In genomic region chr1:56330400-56331026, GRCh38 we compare ENCODE assay signal across 9 cellular contexts.
DNase-seq lines count a peak whose midpoint lies in the region; ATAC-seq and TF ChIP-seq lines count a peak whose summit lies in the region.
"Had no signal": no experiment of that assay in that cellular context is flagged by ENCODE, and none has a peak within 500 bp of the region (broad histone marks: within the 10 kb centered on the region; RNA-seq: fewer than 3 reads in every experiment).

No MANE protein-coding gene starts in this region.

- no peaks in the 10 kb centered on the region for H3K36me3 ChIP-seq in PC-9 (ENCODE audit: low read depth)
- H3K36me3 ChIP-seq: thoracic aorta had no signal

- no peak overlapping the region for H3K27ac Mint-ChIP-seq in T-helper 2 cell treated with Interferon-gamma antibody and Interleukin-4, amounts not matched to agents 5 μg/mL and 100 μg/mL, for 36 hours

- H3F3A ChIP-seq in PC-9 (ENCODE audit: insufficient read depth, low read depth) = peaks cover 17% of the 10 kb centered on the region

- peak; percentile 70 for ATAC-seq in GM19023 (IDR thresholded peaks at IDR 0.05; ENCODE audit: unreplicated experiment)
- peak; percentile 87 for ATAC-seq in HG02852 (IDR thresholded peaks at IDR 0.05; ENCODE audit: unreplicated experiment)

- peak overlapping the region; percentile 55 for H3K27ac ChIP-seq in PC-9
- H3K27ac ChIP-seq: thoracic aorta had no signal

- no peaks in the 10 kb centered on the region for H4K20me1 ChIP-seq in PC-9 (ENCODE audit: insufficient read depth)

- no peaks in the 10 kb centered on the region for H3K27me3 Mint-ChIP-seq in T-helper 2 cell treated with Interferon-gamma antibody and Interleukin-4, amounts not matched to agents 5 μg/mL and 100 μg/mL, for 36 hours (ENCODE audit: low read depth)

- peaks cover 46% of the 10 kb centered on the region for H3K4me1 ChIP-seq in PC-9 (replicated peaks; ENCODE audit: insufficient read depth)

- H3K4me1 Mint-ChIP-seq in T-helper 2 cell treated with Interferon-gamma antibody and Interleukin-4, amounts not matched to agents 5 μg/mL and 100 μg/mL, for 36 hours (ENCODE audit: low read depth) = peaks cover 7% of the 10 kb centered on the region

- H3K79me2 ChIP-seq in PC-9 (ENCODE audit: low read depth) = no peaks in the 10 kb centered on the region

- TF ChIP-seq CTCF in PC-9 (conservative IDR thresholded peaks at IDR 0.05) = no peak

- no peak overlapping the region for H3K4me3 Mint-ChIP-seq in T-helper 2 cell treated with Interferon-gamma antibody and Interleukin-4, amounts not matched to agents 5 μg/mL and 100 μg/mL, for 36 hours

- no peak overlapping the region for H2AFZ ChIP-seq in PC-9

- H3K9me3 ChIP-seq in PC-9 (ENCODE audit: insufficient read depth, low read depth) = no peaks in the 10 kb centered on the region
- H3K9me3 ChIP-seq: thoracic aorta had no signal

- H3K27me3 ChIP-seq in PC-9 (ENCODE audit: insufficient read depth, low read depth) = no peaks in the 10 kb centered on the region

- H3K4me3 ChIP-seq in PC-9 = no peak overlapping the region
- H3K4me3 ChIP-seq: thoracic aorta had no signal

- intact Hi-C loops in PC-9 (cut with micrococcal nuclease; ENCODE audit: unreplicated experiment) = loop anchor here (2.0 to 5.0 kb wide), 4 partner anchors 43 to 902 kb away; partner anchors contain the start of gene PLPP3

- DNase-seq in PC-9 = peak in 1 of 2 experiments; percentile 46
- peak; percentile 16 for DNase-seq in myocyte (ENCODE audit: low read depth)
- DNase-seq in NCI-H345 treated with DMSO at 0.1 percent for 48 hours (lab: John Stamatoyannopoulos, UW; ENCODE audit: unreplicated experiment) = no peak
- DNase-seq in T-helper 2 cell treated with Interferon-gamma antibody and Interleukin-4, amounts not matched to agents 5 μg/mL and 100 μg/mL, for 36 hours (ENCODE audit: low spot score) = no peak
- no peak for DNase-seq in COR-L47 (lab: John Stamatoyannopoulos, UW)
- DNase-seq in midbrain (lab: John Stamatoyannopoulos, UW) = no peak

- no peaks in the 10 kb centered on the region for H3K36me3 Mint-ChIP-seq in T-helper 2 cell treated with Interferon-gamma antibody and Interleukin-4, amounts not matched to agents 5 μg/mL and 100 μg/mL, for 36 hours (ENCODE audit: low read depth)

- POLR2A ChIA-PET in PC-9 (lab: Charles Lee; ENCODE audit: unreplicated experiment) = no interaction called here

- CTCF ChIA-PET in PC-9 (lab: Charles Lee) = no interaction called here

- H3K9me3 Mint-ChIP-seq in T-helper 2 cell treated with Interferon-gamma antibody and Interleukin-4, amounts not matched to agents 5 μg/mL and 100 μg/mL, for 36 hours = no peaks in the 10 kb centered on the region

- peak overlapping the region; percentile 43 for H3K4me2 ChIP-seq in PC-9

- H3K9me2 ChIP-seq in PC-9 (ENCODE audit: insufficient read depth) = peaks cover 4% of the 10 kb centered on the region; the same call in 1 of the 2 replicates

- no TSS peak for BruUV-seq in PC-9 (replicated peaks; lab: Mats Ljungman, UMichigan)
